8 cellular contexts compared by ENCODE assay signal in the genomic region with DNA sequence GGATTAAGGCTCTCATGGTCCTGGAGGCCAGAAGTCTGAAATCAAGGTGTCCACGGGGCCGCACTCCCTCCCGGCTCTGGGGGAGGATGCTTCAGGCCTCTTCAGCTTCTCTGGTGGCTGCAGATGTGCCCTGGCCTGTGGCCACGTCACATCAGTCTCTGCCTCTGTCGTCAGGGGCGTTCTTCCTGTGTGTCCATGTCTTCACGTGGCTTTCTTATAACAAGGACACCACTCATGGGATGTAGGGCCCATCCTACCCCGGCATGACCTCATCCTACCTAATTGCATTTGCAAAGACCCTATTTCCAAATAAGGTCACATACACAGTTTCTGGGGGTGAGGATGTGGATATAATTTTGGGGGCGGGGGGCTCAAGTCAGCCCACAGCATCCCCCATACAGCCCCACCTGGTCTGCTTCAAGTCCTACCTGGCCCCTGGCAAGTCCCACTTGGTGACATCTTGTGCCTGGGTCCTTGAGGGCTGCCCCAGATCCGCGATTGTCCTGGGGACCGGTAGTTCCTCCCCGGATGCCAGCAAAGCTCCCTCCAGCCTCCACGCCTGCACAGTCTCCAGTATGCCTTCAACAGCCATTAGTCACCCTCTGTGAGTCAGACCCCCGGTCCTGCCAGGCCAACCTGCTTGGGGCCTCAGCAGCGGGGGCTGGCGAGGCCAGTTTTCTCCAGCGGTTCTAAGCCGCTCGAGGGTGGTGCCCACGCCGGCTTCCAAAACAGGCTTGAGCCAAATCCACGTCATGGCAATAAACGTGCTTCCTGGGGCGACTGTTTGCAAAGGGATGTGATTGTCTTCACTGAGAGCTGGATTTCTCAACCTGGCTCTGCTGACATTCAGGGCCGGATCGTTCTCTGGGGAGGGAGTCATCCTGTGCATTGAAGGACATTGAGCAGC. TPM values are rescaled to one million over a fixed set of nuclear protein-coding genes. Genes with fewer than 3 reads are reported as not detected.
DNase-seq lines count a peak whose midpoint lies in the region; ATAC-seq and TF ChIP-seq lines count a peak whose summit lies in the region.

No MANE protein-coding gene starts in this region.

- H3K4me1 Mint-ChIP-seq in stimulated activated naive CD8-positive, alpha-beta T cell treated with anti-CD3 and anti-CD28 coated beads, Interleukin-15, amount 100 ng/mL, for 72 hours, result peaks cover 60% of the 10 kb centered on the region
- peaks cover 32% of the 10 kb centered on the region for H3K4me1 Mint-ChIP-seq in neural crest cell

- H3K27ac Mint-ChIP-seq in stimulated activated naive CD8-positive, alpha-beta T cell treated with anti-CD3 and anti-CD28 coated beads, Interleukin-15, amount 100 ng/mL, for 72 hours, result no peak overlapping the region
- peak overlapping the region; percentile 71 for H3K27ac Mint-ChIP-seq in neural crest cell (ENCODE audit: unreplicated experiment)

- DNase-seq in stimulated activated naive CD8-positive, alpha-beta T cell treated with anti-CD3 and anti-CD28 coated beads, Interleukin-15, Interleukin-2, amounts not matched to agents 100 U/mL and 50 U/mL, for 24 hours, result peak; percentile 26
- no peak for DNase-seq in stimulated activated naive CD8-positive, alpha-beta T cell treated with anti-CD3 and anti-CD28 coated beads, Interleukin-15, amount 100 ng/mL, for 72 hours
- peak; percentile 80 for DNase-seq in SW480 (ENCODE audit: low spot score)
- peak; percentile 97 for DNase-seq in fibroblast of pulmonary artery (ENCODE audit: low read depth)
- DNase-seq in neural crest cell (ENCODE audit: low read depth, low spot score), result no peak
- no peak for DNase-seq in stimulated activated CD4-positive, alpha-beta T cell treated with anti-CD3 and anti-CD28 coated beads, Interleukin-12 subunit alpha, Interleukin-12 subunit beta, amount 100 ng/mL, for 4 hours

- H3K27me3 Mint-ChIP-seq in stimulated activated naive CD8-positive, alpha-beta T cell treated with anti-CD3 and anti-CD28 coated beads, Interleukin-15, amount 100 ng/mL, for 72 hours, result no peaks in the 10 kb centered on the region
- no peaks in the 10 kb centered on the region for H3K27me3 Mint-ChIP-seq in neural crest cell (ENCODE audit: low read depth)

- no peak overlapping the region for H3K4me3 ChIP-seq in fibroblast of pulmonary artery (replicated peaks; ENCODE audit: low read depth, low read length)

- peaks cover 18% of the 10 kb centered on the region for H3K36me3 Mint-ChIP-seq in neural crest cell (ENCODE audit: low read depth)

- no peak overlapping the region for H3K4me3 Mint-ChIP-seq in stimulated activated naive CD8-positive, alpha-beta T cell treated with anti-CD3 and anti-CD28 coated beads, Interleukin-15, amount 100 ng/mL, for 72 hours
- H3K4me3 Mint-ChIP-seq in neural crest cell, result no peak overlapping the region

- no peaks in the 10 kb centered on the region for H3K9me3 Mint-ChIP-seq in stimulated activated naive CD8-positive, alpha-beta T cell treated with anti-CD3 and anti-CD28 coated beads, Interleukin-15, amount 100 ng/mL, for 72 hours
- no peaks in the 10 kb centered on the region for H3K9me3 Mint-ChIP-seq in neural crest cell

- TF ChIP-seq CTCF in fibroblast of pulmonary artery (IDR thresholded peaks at IDR 0.05; ENCODE audit: low read length, missing control alignments), result no peak
- no peak for TF ChIP-seq CTCF in neural crest cell (conservative IDR thresholded peaks at IDR 0.05)

- ATAC-seq in stimulated activated naive CD8-positive, alpha-beta T cell treated with anti-CD3 and anti-CD28 coated beads, Interleukin-15, Interleukin-2, amounts not matched to agents 100 U/mL and 50 U/mL, for 24 hours, result peak; percentile 59
- no peak for ATAC-seq in stimulated activated naive CD8-positive, alpha-beta T cell treated with anti-CD3 and anti-CD28 coated beads, Interleukin-15, amount 100 ng/mL, for 72 hours
- ATAC-seq in GM18861 (IDR thresholded peaks at IDR 0.05; ENCODE audit: unreplicated experiment) (no peak), HG02885 (IDR thresholded peaks at IDR 0.05; ENCODE audit: poor library complexity, unreplicated experiment) (no peak)

RNA-seq across cellular contexts. Expression of a gene that starts 32.2 kb away (rescaled TPM):
- 113 and 119 TPM in 2 replicates for total RNA-seq in neural crest cell

RNA-seq across cellular contexts. Expression of a gene that starts 32.5 kb away (rescaled TPM):
- 36.5 and 46.4 TPM in 2 replicates for total RNA-seq in neural crest cell

Comparison
In these comparisons a context has a peak if more than half of its experiments do, and no peak if none do; other contexts are left out.
1. DNase-seq: peak in stimulated activated naive CD8-positive, alpha-beta T cell treated with anti-CD3 and anti-CD28 coated beads, Interleukin-15, Interleukin-2, amounts not matched to agents 100 U/mL and 50 U/mL, for 24 hours (single experiment), SW480 (single experiment) and fibroblast of pulmonary artery (single experiment); none in stimulated activated naive CD8-positive, alpha-beta T cell treated with anti-CD3 and anti-CD28 coated beads, Interleukin-15, amount 100 ng/mL, for 72 hours (0 of 2), neural crest cell (single experiment) and stimulated activated CD4-positive, alpha-beta T cell treated with anti-CD3 and anti-CD28 coated beads, Interleukin-12 subunit alpha, Interleukin-12 subunit beta, amount 100 ng/mL, for 4 hours (single experiment).